ENCODE assay signal across 31 cellular contexts in the genomic region with DNA sequence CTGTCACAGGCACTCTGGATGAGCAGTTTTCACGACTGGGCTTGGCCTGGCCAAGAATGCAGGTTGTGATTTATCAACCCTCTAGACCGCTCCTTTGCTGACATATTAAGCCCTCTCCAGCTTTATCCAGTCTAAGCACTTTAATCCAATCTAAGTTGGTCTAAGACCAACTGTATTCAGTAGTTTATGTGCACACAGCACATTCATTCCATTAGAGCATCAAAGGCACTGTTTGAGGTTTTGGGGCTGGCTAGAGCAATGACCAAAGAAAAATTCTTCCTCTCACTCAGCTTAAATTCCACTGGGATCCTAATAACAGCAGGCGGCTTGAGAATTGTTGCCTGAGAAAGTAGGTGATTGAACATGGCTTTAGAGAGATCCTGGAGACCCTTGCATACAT.
"Had no signal": no experiment of that assay in that cellular context is flagged by ENCODE, and none has a peak within 500 bp of the region (broad histone marks: within the 10 kb centered on the region; RNA-seq: fewer than 3 reads in every experiment).

No MANE protein-coding gene starts in this region.

- H3K4me1 ChIP-seq: body of pancreas, esophagus muscularis mucosa, gastroesophageal sphincter had no signal

- H3K27me3 Mint-ChIP-seq: activated B cell treated with CpG ODN at 0.5 μM for 24 hours; activated CD8-positive, alpha-beta T cell treated with anti-CD3 and anti-CD28 coated beads for 36 hours; activated naive CD8-positive, alpha-beta T cell; activated T-helper 17 cell treated with anti-CD3 and anti-CD28 coated beads, Interleukin-2, amount 50 U/mL, for 72 hours had no signal

- H3K36me3 Mint-ChIP-seq: activated naive CD8-positive, alpha-beta T cell had no signal

- H3K4me3 ChIP-seq: body of pancreas, esophagus muscularis mucosa, gastroesophageal sphincter had no signal

- H3K4me3 Mint-ChIP-seq: activated B cell treated with CpG ODN at 0.5 μM for 24 hours; activated CD8-positive, alpha-beta T cell treated with anti-CD3 and anti-CD28 coated beads for 36 hours; activated naive CD8-positive, alpha-beta T cell; activated T-cell treated with anti-CD3 and anti-CD28 coated beads, Interleukin-2, amount 50 U/mL, for 4 hours; activated T-helper 17 cell treated with anti-CD3 and anti-CD28 coated beads, Interleukin-2, amount 50 U/mL, for 72 hours; effector memory CD8-positive, alpha-beta T cell; T-helper 17 cell; T-helper 2 cell treated with Interferon-gamma antibody and Interleukin-4, amounts not matched to agents 5 μg/mL and 100 μg/mL, for 36 hours had no signal

- H3K27ac ChIP-seq: body of pancreas, esophagus muscularis mucosa, gastroesophageal sphincter, VCaP had no signal

- H3K9me3 ChIP-seq: body of pancreas, esophagus muscularis mucosa, gastroesophageal sphincter had no signal

- H3K27ac Mint-ChIP-seq: activated B cell treated with CpG ODN at 0.5 μM for 24 hours; activated CD8-positive, alpha-beta T cell treated with anti-CD3 and anti-CD28 coated beads for 36 hours; activated naive CD8-positive, alpha-beta T cell; activated T-helper 17 cell treated with anti-CD3 and anti-CD28 coated beads, Interleukin-2, amount 50 U/mL, for 72 hours; effector memory CD8-positive, alpha-beta T cell; T-helper 17 cell; T-helper 2 cell treated with Interferon-gamma antibody and Interleukin-4, amounts not matched to agents 5 μg/mL and 100 μg/mL, for 36 hours had no signal

- H3K4me1 Mint-ChIP-seq: activated B cell treated with CpG ODN at 0.5 μM for 24 hours; activated T-helper 17 cell treated with anti-CD3 and anti-CD28 coated beads, Interleukin-2, amount 50 U/mL, for 72 hours; T-helper 17 cell had no signal

- DNase-seq: activated B cell treated with CpG ODN at 0.5 μM for 24 hours; activated CD4-positive, alpha-beta T cell treated with anti-CD3 and anti-CD28 coated beads for 48 hours; activated CD4-positive, alpha-beta T cell treated with anti-CD3 and anti-CD28 coated beads, Interleukin-2, amount 50 U/mL, for 1 hour; activated CD4-positive, alpha-beta T cell treated with anti-CD3 and anti-CD28 coated beads, Interleukin-2, amount 50 U/mL, for 48 hours; activated CD8-positive, alpha-beta memory T cell treated with anti-CD3 and anti-CD28 coated beads for 24 hours; activated CD8-positive, alpha-beta T cell treated with anti-CD3 and anti-CD28 coated beads for 36 hours; activated effector memory CD4-positive, alpha-beta T cell treated with Interleukin-2 at 50 U/mL for 16 hours; activated gamma-delta T cell treated with Interleukin-2 at 50 U/mL for 16 hours; activated naive CD4-positive, alpha-beta T cell treated with anti-CD3 and anti-CD28 coated beads, Interleukin-2, amount 50 U/mL, for 16 hours; activated naive CD4-positive, alpha-beta T cell treated with Interleukin-2 at 50 U/mL for 16 hours; activated T-cell treated with anti-CD3 and anti-CD28 coated beads, Interleukin-2, amount 50 U/mL, for 4 hours; amniotic stem cell; anterior cingulate cortex; body of pancreas; caudate nucleus; cortex of kidney; dermis blood vessel endothelial cell; effector CD4-positive, alpha-beta T cell; effector memory CD8-positive, alpha-beta T cell; erythroblast; foreskin melanocyte; head of caudate nucleus; T-helper 1 cell; T-helper 17 cell; T1000 had no signal

- H3K27me3 ChIP-seq: body of pancreas, esophagus muscularis mucosa, gastroesophageal sphincter had no signal

- H3K9me3 Mint-ChIP-seq: activated B cell treated with CpG ODN at 0.5 μM for 24 hours; activated CD8-positive, alpha-beta T cell treated with anti-CD3 and anti-CD28 coated beads for 36 hours; activated T-cell treated with anti-CD3 and anti-CD28 coated beads, Interleukin-2, amount 50 U/mL, for 4 hours; activated T-helper 17 cell treated with anti-CD3 and anti-CD28 coated beads, Interleukin-2, amount 50 U/mL, for 72 hours; T-helper 2 cell treated with Interferon-gamma antibody and Interleukin-4, amounts not matched to agents 5 μg/mL and 100 μg/mL, for 36 hours had no signal
